Comparison of ENCODE assay signal across 12 cellular contexts in genomic region chr12:108371801-108372344, GRCh38. TPM values are rescaled to one million over a fixed set of nuclear protein-coding genes. Genes with fewer than 3 reads are reported as not detected.
DNase-seq lines count a peak whose midpoint lies in the region; ATAC-seq and TF ChIP-seq lines count a peak whose summit lies in the region.
"Had no signal": no experiment of that assay in that cellular context is flagged by ENCODE, and none has a peak within 500 bp of the region (broad histone marks: within the 10 kb centered on the region; RNA-seq: fewer than 3 reads in every experiment).

No MANE protein-coding gene starts in this region.

- H3K4me1 ChIP-seq in left ventricle myocardium inferior (no peaks in the 10 kb centered on the region), upper lobe of right lung (peaks cover 10% of the 10 kb centered on the region)

- ATAC-seq in Right ventricle myocardium superior (ENCODE audit: poor library complexity) (peak; percentile 38), left ventricle myocardium superior (peak; percentile 66), upper lobe of right lung (peak; percentile 16), esophagus mucosa (no peak), left colon (no peak)

- DNase-seq in Right ventricle myocardium superior (no peak), left ventricle myocardium inferior (no peak), amniotic epithelial cell (ENCODE audit: low read depth) (peak; percentile 62), left ventricle myocardium superior (no peak), upper lobe of right lung (no peak), left colon (no peak), middle frontal gyrus (ENCODE audit: extremely low spot score, low spot score) (no peak)
- DNase-seq: activated CD4-positive, CD25-positive, alpha-beta regulatory T cell; activated T-cell treated with anti-CD3 and anti-CD28 coated beads, Interleukin-2, amount 50 U/mL, for 48 hours; NCI-H748 treated with DMSO at 0.1 percent for 48 hours had no signal

- H3K9me3 ChIP-seq in left ventricle myocardium inferior (replicated peaks) (peaks cover 40% of the 10 kb centered on the region), upper lobe of right lung (peaks cover 5% of the 10 kb centered on the region)

- no peaks in the 10 kb centered on the region for H3K36me3 ChIP-seq in left ventricle myocardium inferior
- H3K36me3 ChIP-seq in upper lobe of right lung = no peaks in the 10 kb centered on the region

- no peak overlapping the region for H3K27ac ChIP-seq in left ventricle myocardium inferior (replicated peaks)
- H3K27ac ChIP-seq in upper lobe of right lung = no peak overlapping the region

- H3K27me3 ChIP-seq in left ventricle myocardium inferior (ENCODE audit: low read depth) = no peaks in the 10 kb centered on the region
- H3K27me3 ChIP-seq in upper lobe of right lung = no peaks in the 10 kb centered on the region

- TF ChIP-seq CTCF in left ventricle myocardium inferior (IDR thresholded peaks at IDR 0.05; ENCODE audit: borderline replicate concordance) (no peak), upper lobe of right lung (IDR thresholded peaks at IDR 0.05) (no peak)

- intact Hi-C loops in Right ventricle myocardium superior (cut with DNase I) = no loop called here
- intact Hi-C loops in left ventricle myocardium inferior (cut with micrococcal nuclease) = no loop called here
- intact Hi-C loops in left ventricle myocardium superior (cut with micrococcal nuclease) = no loop called here
- intact Hi-C loops in upper lobe of right lung (cut with DNase I) = no loop called here
- intact Hi-C loops in left colon (cut with DNase I, micrococcal nuclease) = no loop called here

- no peak overlapping the region for H3K4me3 ChIP-seq in left ventricle myocardium inferior
- H3K4me3 ChIP-seq in upper lobe of right lung = no peak overlapping the region

RNA-seq across cellular contexts. Expression of gene CMKLR1, which starts 32.8 kb away (rescaled TPM):
- 7.2 TPM for total RNA-seq in Right ventricle myocardium superior
- 5.7 TPM for total RNA-seq in left ventricle myocardium inferior
- 6.4 TPM for total RNA-seq in left ventricle myocardium superior
- total RNA-seq in upper lobe of right lung = 29.1 TPM
- total RNA-seq in esophagus mucosa = 0.56 TPM
- total RNA-seq in left colon = 10 to 100 TPM in 1 of 2 donors, 1 to 10 TPM in 1; 2.5 to 11.4 TPM
- total RNA-seq: SK-MEL-5 had no signal

Comparison
In these comparisons a context has a peak if more than half of its experiments do, and no peak if none do; other contexts are left out.
1. ATAC-seq: peak in Right ventricle myocardium superior (single experiment), left ventricle myocardium superior (single experiment) and upper lobe of right lung (single experiment); none in esophagus mucosa (single experiment) and left colon (single experiment).